ENCODE assay signal across 8 cellular contexts in the genomic region with DNA sequence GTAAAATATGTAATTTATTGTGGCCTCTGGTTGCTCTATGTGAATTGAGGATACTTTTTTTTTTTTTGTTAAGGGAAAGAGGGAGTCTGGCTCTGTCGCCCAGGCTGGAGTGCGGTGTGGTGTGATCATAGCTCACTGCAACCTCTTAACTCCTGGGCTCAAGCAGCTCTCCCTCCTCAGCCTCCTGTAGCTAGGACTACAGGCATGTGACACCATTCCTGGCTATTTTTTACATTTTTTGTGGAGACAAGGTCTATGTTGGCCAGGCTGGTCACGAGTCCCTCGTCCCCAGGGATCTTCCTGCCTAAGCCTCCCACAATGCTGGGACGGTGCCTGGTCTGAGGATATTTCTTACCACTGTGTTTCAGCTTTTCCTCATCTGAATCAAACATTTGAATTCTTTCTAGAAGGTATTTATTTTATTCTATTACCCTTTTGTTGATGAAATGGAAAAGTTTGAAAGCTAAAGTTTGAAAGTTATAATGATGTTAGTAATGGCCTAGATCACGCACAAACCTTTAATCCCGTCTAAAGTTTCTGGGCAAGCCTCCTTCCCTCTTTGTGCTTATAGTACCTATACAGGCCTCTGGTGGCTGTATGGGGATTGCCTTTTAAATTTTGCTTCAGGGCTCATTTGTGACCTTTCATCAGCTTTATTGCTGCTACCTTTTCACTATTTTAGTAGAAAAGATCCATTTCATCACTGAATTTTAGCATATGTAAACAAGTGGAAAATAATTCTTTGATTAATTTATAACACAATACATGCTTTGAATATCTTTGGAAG. TPM values are rescaled to one million over a fixed set of nuclear protein-coding genes. Genes with fewer than 3 reads are reported as not detected.
DNase-seq lines count a peak whose midpoint lies in the region; ATAC-seq and TF ChIP-seq lines count a peak whose summit lies in the region.

No MANE protein-coding gene starts in this region.

- H3K27ac Mint-ChIP-seq in T-cell = no peak overlapping the region

- H3K4me3 Mint-ChIP-seq in T-cell = peak overlapping the region; percentile 94 to 99 (median 99)

- H3K4me3 ChIP-seq in HAP-1 (peak overlapping the region; percentile 100), mucosa of stomach (ENCODE audit: low read length) (no peak overlapping the region)

- CTCF ChIA-PET in T-cell (lab: Charles Lee) = interaction anchor here (0.5 to 0.6 kb wide), 2 partner anchors 43 to 44 kb away, joined by 4 to 7 read pairs; no protein-coding TSS in a partner anchor

- no peaks in the 10 kb centered on the region for H3K9me3 ChIP-seq in HAP-1
- no peaks in the 10 kb centered on the region for H3K9me3 ChIP-seq in mucosa of stomach (ENCODE audit: control insufficient read depth, low read length)

- peaks cover 41 to 58% (median 46%) of the 10 kb centered on the region in 3 donors for H3K4me1 Mint-ChIP-seq in T-cell

- H3K27me3 Mint-ChIP-seq in T-cell = no peaks in the 10 kb centered on the region

- TF ChIP-seq POLR2A in erythroblast (IDR thresholded peaks at IDR 0.05; ENCODE audit: low read length) = no peak

- no peak for ATAC-seq in T-cell (replicated peaks in 1 of 4)
- no peak for ATAC-seq in HG02840 (IDR thresholded peaks at IDR 0.05; ENCODE audit: low FRiP score, unreplicated experiment)

- H3K9me3 Mint-ChIP-seq in T-cell = no peaks in the 10 kb centered on the region

- H3K4me1 ChIP-seq in HAP-1 = peaks cover 16% of the 10 kb centered on the region
- H3K4me1 ChIP-seq in mucosa of stomach (ENCODE audit: control insufficient read depth, insufficient read depth, low read length) = peaks cover 21% of the 10 kb centered on the region

- peak overlapping the region; percentile 99 for H3K9ac ChIP-seq in mucosa of stomach (ENCODE audit: low read length)

- DNase-seq in C1 segment of cervical spinal cord (lab: John Stamatoyannopoulos, UW) = peak in 8 of 14 donors; percentile 6 to 33 (median 19)
- DNase-seq in HAP-1 (ENCODE audit: low spot score in 2 of 2) = peak; percentile 73 to 88
- no peak for DNase-seq in T-cell
- DNase-seq in erythroblast (lab: John Stamatoyannopoulos, UW) = peak; percentile 34 to 50
- no peak for DNase-seq in HuH-7.5 (ENCODE audit: low spot score)
- no peak for DNase-seq in epidermal melanocyte (ENCODE audit: insufficient read length, low spot score)

- H3K36me3 Mint-ChIP-seq in T-cell = peaks cover 7% of the 10 kb centered on the region

- no peaks in the 10 kb centered on the region for H3K27me3 ChIP-seq in HAP-1 (ENCODE audit: low read depth)
- H3K27me3 ChIP-seq in mucosa of stomach (ENCODE audit: control insufficient read depth, insufficient read depth, low read length) = no peaks in the 10 kb centered on the region

- H3K36me3 ChIP-seq in HAP-1 (replicated peaks) (peaks cover 21% of the 10 kb centered on the region), mucosa of stomach (ENCODE audit: control insufficient read depth, insufficient read depth, low read length) (no peaks in the 10 kb centered on the region)

- POLR2A ChIA-PET in T-cell (lab: Charles Lee) = interaction anchor here (0.8 to 4.8 kb wide), 5 partner anchors 7 to 15 kb away, joined by 3 to 37 read pairs (median 6); no protein-coding TSS in a partner anchor

- in situ Hi-C loops in HAP-1 (cut with MboI; ENCODE audit: low sequenced_read_pairs) = no loop called here

RNA-seq across cellular contexts. Expression of gene IFRD1, which starts 2.0 kb away (rescaled TPM):
- total RNA-seq in T-cell = 100 to 1,000 TPM in 2 of 5 donors, 10 to 100 TPM in 3; 45.0 to 268 (median 52.1) TPM

RNA-seq across cellular contexts. Expression of gene LSMEM1, which starts 28.5 kb away (rescaled TPM):
- 1 to 10 TPM; 1.4 to 2.9 (median 1.6) TPM for total RNA-seq in T-cell

Comparison
In these comparisons a context has a peak if more than half of its experiments do, and no peak if none do; other contexts are left out.
1. DNase-seq: peak in C1 segment of cervical spinal cord (8 of 14), HAP-1 (2 of 2) and erythroblast (2 of 2); none in T-cell (0 of 34), HuH-7.5 (single experiment) and epidermal melanocyte (single experiment).